In genomic region chr6:148059869-148060268, GRCh38 we compare ENCODE assay signal across 22 cellular contexts.
DNase-seq lines count a peak whose midpoint lies in the region; ATAC-seq, FAIRE-seq and TF ChIP-seq lines count a peak whose summit lies in the region.
"Had no signal": no experiment of that assay in that cellular context is flagged by ENCODE, and none has a peak within 500 bp of the region (broad histone marks: within the 10 kb centered on the region; RNA-seq: fewer than 3 reads in every experiment).

No MANE protein-coding gene starts in this region.

- H3K4ac ChIP-seq in mesenchymal stem cell (ENCODE audit: low read depth in 1 of 2, low read length in 2 of 2) = no peak overlapping the region
- H3K4ac ChIP-seq in neuronal stem cell (ENCODE audit: low read length) = no peak overlapping the region

- intact Hi-C loops in K562 (cut with micrococcal nuclease) = no loop called here

- H3K4me3 ChIP-seq in K562 (no peak overlapping the region), mesenchymal stem cell (ENCODE audit: insufficient read depth in 1 of 2, low read depth in 1 of 2, low read length in 2 of 2) (no peak overlapping the region), neuronal stem cell (ENCODE audit: low read length in 2 of 2) (peak overlapping the region in 1 of 2 donors; percentile 36)
- H3K4me3 ChIP-seq: A549 had no signal

- H2BK5ac ChIP-seq in mesenchymal stem cell (ENCODE audit: low read depth, low read length, poor library complexity, severe bottlenecking) (no peak overlapping the region), neuronal stem cell (ENCODE audit: low read length) (no peak overlapping the region)

- TF ChIP-seq POLR2A in K562 (conservative IDR thresholded peaks at IDR 0.05) = no peak

- no peak overlapping the region for H3K4me2 ChIP-seq in K562 (ENCODE audit: insufficient read depth, low read length)
- H3K4me2 ChIP-seq in mesenchymal stem cell (ENCODE audit: low read length, poor library complexity, severe bottlenecking) = no peak overlapping the region
- H3K4me2 ChIP-seq in neuronal stem cell (ENCODE audit: insufficient read depth, low read length, poor library complexity, severe bottlenecking) = no peak overlapping the region
- H3K4me2 ChIP-seq: A549; BLaER1 treated with 17β-estradiol and CSF1 and Interleukin-3, amounts not matched to agents 10 nM and 100 nM had no signal

- H3K23ac ChIP-seq in mesenchymal stem cell (ENCODE audit: low read length in 2 of 2) (no peak overlapping the region), neuronal stem cell (ENCODE audit: low read depth, low read length, poor library complexity) (no peak overlapping the region)

- CTCF ChIA-PET in K562 (lab: Yijun Ruan, JAX; ENCODE audit: low intra/inter-chr PET ratio) = no interaction called here

- DNase-seq in DMS53 (lab: John Stamatoyannopoulos, UW) = peak; percentile 4
- no peak for DNase-seq in DMS53 treated with DMSO at 0.1 percent for 48 hours (lab: John Stamatoyannopoulos, UW; ENCODE audit: unreplicated experiment)
- DNase-seq in K562 (ENCODE audit: extremely low read depth in 1 of 4, low spot score in 3 of 4) = no peak
- DNase-seq in mesenchymal stem cell = no peak
- no peak for DNase-seq in neuronal stem cell (ENCODE audit: low spot score)
- DNase-seq in foreskin keratinocyte = no peak
- DNase-seq in RPMI8226 = no peak
- DNase-seq: AML-193; Caco-2; Calu3; CD4-positive, alpha-beta T cell; CD8-positive, alpha-beta T cell; DMS79 treated with DMSO at 0.1 percent for 48 hours; GF-D8 had no signal

- H3K79me1 ChIP-seq in mesenchymal stem cell (replicated peaks; ENCODE audit: low read length, poor library complexity, severe bottlenecking) (no peaks in the 10 kb centered on the region), neuronal stem cell (ENCODE audit: low read depth, low read length) (no peaks in the 10 kb centered on the region)

- ATAC-seq in K562 = no peak
- no peak for ATAC-seq in foreskin keratinocyte
- ATAC-seq: A549; CD8-positive, alpha-beta T cell had no signal

- H3K9me1 ChIP-seq in K562 (ENCODE audit: control insufficient read depth, insufficient read depth, low read length) = no peaks in the 10 kb centered on the region

- no peak for TF ChIP-seq EP300 in K562 (IDR thresholded peaks at IDR 0.05; ENCODE audit: low read length)

- H2BK12ac ChIP-seq in mesenchymal stem cell (ENCODE audit: low read length in 2 of 2) (no peak overlapping the region), neuronal stem cell (ENCODE audit: low read length) (no peak overlapping the region)

- H3K18ac ChIP-seq in mesenchymal stem cell (ENCODE audit: low read depth in 1 of 2, low read length in 2 of 2) = no peak overlapping the region
- H3K18ac ChIP-seq in neuronal stem cell (ENCODE audit: low read length) = no peak overlapping the region

- H3K9ac ChIP-seq in K562 (ENCODE audit: insufficient read depth in 1 of 2, low read depth in 2 of 2, low read length in 2 of 2) (no peak overlapping the region), mesenchymal stem cell (ENCODE audit: low read length) (no peak overlapping the region), neuronal stem cell (ENCODE audit: low read depth, low read length, poor library complexity) (no peak overlapping the region)
- H3K9ac ChIP-seq: BLaER1 treated with 17β-estradiol and CSF1 and Interleukin-3, amounts not matched to agents 10 nM and 100 nM had no signal

- in situ Hi-C loops in K562 (cut with MboI) = no loop called here

- H4K20me1 ChIP-seq in K562 (replicated peaks; ENCODE audit: control insufficient read depth, insufficient read depth, low read length) = no peaks in the 10 kb centered on the region
- H4K20me1 ChIP-seq: BLaER1 treated with 17β-estradiol and CSF1 and Interleukin-3, amounts not matched to agents 10 nM and 100 nM had no signal

- H2AK5ac ChIP-seq in mesenchymal stem cell (ENCODE audit: low read length, severe bottlenecking) = no peak overlapping the region
- no peak overlapping the region for H2AK5ac ChIP-seq in neuronal stem cell (ENCODE audit: low read depth, low read length)

- H3K27me3 ChIP-seq in K562 (ENCODE audit: control insufficient read depth in 2 of 2, insufficient read depth in 2 of 2, low read length in 2 of 2) = no peaks in the 10 kb centered on the region
- no peaks in the 10 kb centered on the region for H3K27me3 ChIP-seq in mesenchymal stem cell (ENCODE audit: control insufficient read depth in 1 of 2, insufficient read depth in 1 of 2, low read length in 2 of 2)
- no peaks in the 10 kb centered on the region for H3K27me3 ChIP-seq in neuronal stem cell (ENCODE audit: control insufficient read depth in 3 of 3, insufficient read depth in 3 of 3, low read depth in 1 of 3, low read length in 3 of 3)
- H3K27me3 ChIP-seq in foreskin keratinocyte = no peaks in the 10 kb centered on the region
- H3K27me3 ChIP-seq: BLaER1 treated with 17β-estradiol and CSF1 and Interleukin-3, amounts not matched to agents 10 nM and 100 nM had no signal

- peak overlapping the region; percentile 48 for H2BK15ac ChIP-seq in mesenchymal stem cell (ENCODE audit: low read depth, poor library complexity, severe bottlenecking)
- H2BK15ac ChIP-seq in neuronal stem cell (ENCODE audit: low read length) = no peak overlapping the region

- no peak overlapping the region for H4K8ac ChIP-seq in mesenchymal stem cell (ENCODE audit: low read length)
- no peak overlapping the region for H4K8ac ChIP-seq in neuronal stem cell (ENCODE audit: low read depth, low read length)

- H3K9me3 ChIP-seq in K562 (replicated peaks; ENCODE audit: control insufficient read depth, insufficient read depth, low read depth, low read length) (peaks cover 3% of the 10 kb centered on the region; the same call in 1 of the 2 replicates), mesenchymal stem cell (ENCODE audit: control insufficient read depth, low read length) (peaks cover 8% of the 10 kb centered on the region), neuronal stem cell (replicated peaks in 1 of 2; ENCODE audit: control insufficient read depth in 2 of 2, insufficient read depth in 1 of 2, low read depth in 1 of 2, low read length in 2 of 2) (no peaks in the 10 kb centered on the region)

- no peak overlapping the region for H4K91ac ChIP-seq in mesenchymal stem cell (ENCODE audit: low read length)
- no peak overlapping the region for H4K91ac ChIP-seq in neuronal stem cell (ENCODE audit: low read depth, low read length, poor library complexity)

- 0% methylated on average over 1 of the region's 1 CpG for WGBS in K562 (ENCODE audit: insufficient coverage, low coverage, missing lambda C conversion rate)
- whole genome bisulfite sequencing in mesenchymal stem cell = 42% methylated on average over 1 of the region's 1 CpG
- no CpG with 5 or more reads among the region's 1 CpG for WGBS in neuronal stem cell (ENCODE audit: extremely low coverage in 2 of 2, insufficient read length in 2 of 2, insufficient replicate concordance in 1 of 2), 2 donors

- POLR2A ChIA-PET in K562 (lab: Yijun Ruan, JAX) = no interaction called here

- no peak overlapping the region for H2BK120ac ChIP-seq in mesenchymal stem cell (ENCODE audit: low read depth, low read length)
- no peak overlapping the region for H2BK120ac ChIP-seq in neuronal stem cell (ENCODE audit: low read depth, low read length)

- no peak for TF ChIP-seq RAD21 in K562 (CRISPR knock-in tag; conservative IDR thresholded peaks at IDR 0.05 in 1 of 2, IDR thresholded peaks at IDR 0.05 in 1 of 2)

- no peak for FAIRE-seq in K562 (lab: Jason Lieb, UNC)
- FAIRE-seq: A549, D721Med, G401.6, GM12891, GM19239 had no signal

- H3K36me3 ChIP-seq in K562 (ENCODE audit: control insufficient read depth, insufficient read depth, low read length) (no peaks in the 10 kb centered on the region), mesenchymal stem cell (ENCODE audit: control insufficient read depth in 1 of 2, insufficient read depth in 2 of 2, low read depth in 1 of 2, low read length in 2 of 2) (no peaks in the 10 kb centered on the region), neuronal stem cell (replicated peaks in 1 of 2; ENCODE audit: control insufficient read depth in 2 of 2, insufficient read depth in 2 of 2, low read length in 2 of 2) (no peaks in the 10 kb centered on the region)
- H3K36me3 ChIP-seq: BLaER1 treated with 17β-estradiol and CSF1 and Interleukin-3, amounts not matched to agents 10 nM and 100 nM had no signal

- BruUV-seq in K562 (replicated peaks; lab: Mats Ljungman, UMichigan) = no TSS peak

- no peak for TF ChIP-seq CTCF in K562 (IDR thresholded peaks at IDR 0.05 in 2 of 3, conservative IDR thresholded peaks at IDR 0.05 in 1 of 3; ENCODE audit: insufficient read depth in 2 of 3, low read depth in 1 of 3, low read length in 3 of 3)
- no peak for TF ChIP-seq CTCF in foreskin keratinocyte (conservative IDR thresholded peaks at IDR 0.05)

- H3K79me2 ChIP-seq in K562 (ENCODE audit: control insufficient read depth, insufficient read depth, low read length) = no peaks in the 10 kb centered on the region

- no peak overlapping the region for H3K14ac ChIP-seq in mesenchymal stem cell (ENCODE audit: low read length in 2 of 2)
- no peak overlapping the region for H3K14ac ChIP-seq in neuronal stem cell (ENCODE audit: low read length)

- H2AFZ ChIP-seq in K562 (ENCODE audit: low read depth, low read length) = no peak overlapping the region
- no peak overlapping the region for H2AFZ ChIP-seq in mesenchymal stem cell (ENCODE audit: low read depth, low read length)
- H2AFZ ChIP-seq in neuronal stem cell (ENCODE audit: low read length) = no peak overlapping the region

- H3K27ac ChIP-seq in K562 (ENCODE audit: extremely low read depth, low read depth, low read length) = no peak overlapping the region
- H3K27ac ChIP-seq in mesenchymal stem cell (ENCODE audit: low read length, poor library complexity, severe bottlenecking) = no peak overlapping the region
- no peak overlapping the region for H3K27ac ChIP-seq in neuronal stem cell (replicated peaks; ENCODE audit: low read length)
- no peak overlapping the region for H3K27ac ChIP-seq in foreskin keratinocyte
- H3K27ac ChIP-seq: 22Rv1; A549; BLaER1 treated with 17β-estradiol and CSF1 and Interleukin-3, amounts not matched to agents 10 nM and 100 nM; C4-2B had no signal

- H3K4me1 ChIP-seq in K562 (replicated peaks in 1 of 2; ENCODE audit: control insufficient read depth in 2 of 2, insufficient read depth in 2 of 2, low read length in 2 of 2) (no peaks in the 10 kb centered on the region), mesenchymal stem cell (ENCODE audit: control insufficient read depth, insufficient read depth, low read depth, low read length) (no peaks in the 10 kb centered on the region), neuronal stem cell (ENCODE audit: control insufficient read depth in 2 of 2, insufficient read depth in 1 of 2, low read depth in 1 of 2, low read length in 2 of 2) (no peaks in the 10 kb centered on the region), foreskin keratinocyte (no peaks in the 10 kb centered on the region)
- H3K4me1 ChIP-seq: A549; BLaER1 treated with 17β-estradiol and CSF1 and Interleukin-3, amounts not matched to agents 10 nM and 100 nM; Caco-2 had no signal

TF ChIP-seq in K562, 482 proteins besides CTCF, POLR2A, EP300 and RAD21 (continues in another document):
- 0 out of 2 replicates have a peak, but pooled peaks have one; percentile 55 for TF ChIP-seq CBX5 (IDR thresholded peaks at IDR 0.05; ENCODE audit: borderline replicate concordance, low read depth)
